In genomic region chr13:99980201-99981114, GRCh38 we compare ENCODE assay signal across 8 cellular contexts. TPM values are rescaled to one million over a fixed set of nuclear protein-coding genes. Genes with fewer than 3 reads are reported as not detected.
DNase-seq lines count a peak whose midpoint lies in the region; FAIRE-seq and TF ChIP-seq lines count a peak whose summit lies in the region.

No MANE protein-coding gene starts in this region.

- peak; percentile 88 for TF ChIP-seq POLR2A in H54 (IDR thresholded peaks at IDR 0.05; ENCODE audit: low read depth, low read length)
- TF ChIP-seq POLR2A in stomach (IDR thresholded peaks at IDR 0.05), result no peak

- WGBS in stomach, 5 donors, result 2 to 3% (median 2%) methylated on average over 39 to 103 of the region's 104 CpGs

- H3K4me3 ChIP-seq in stomach, result peak overlapping the region; percentile 43 to 63 (median 54)

- H3K27me3 Mint-ChIP-seq in activated CD4-positive, alpha-beta memory T cell treated with anti-CD3 and anti-CD28 coated beads for 36 hours, result peaks cover 65% of the 10 kb centered on the region

- CTCF ChIA-PET in activated CD4-positive, alpha-beta memory T cell treated with anti-CD3 and anti-CD28 coated beads for 36 hours (lab: Charles Lee), result interaction anchor here (1.2 kb wide), 1 partner anchor 534 kb away, joined by 4 read pairs; no protein-coding TSS in a partner anchor

- intact Hi-C loops in activated CD4-positive, alpha-beta memory T cell treated with anti-CD3 and anti-CD28 coated beads for 36 hours (cut with micrococcal nuclease), result loop anchor here (10.0 kb wide), 1 partner anchor 534 kb away; no protein-coding TSS in a partner anchor
- intact Hi-C loops in stomach (cut with DNase I; ENCODE audit: low total_unique reads), result no loop called here

- no peak overlapping the region for H3K4me3 Mint-ChIP-seq in activated CD4-positive, alpha-beta memory T cell treated with anti-CD3 and anti-CD28 coated beads for 36 hours

- no peak overlapping the region for H3K27ac ChIP-seq in stomach

- H3K36me3 ChIP-seq in stomach, result no peaks in the 10 kb centered on the region

- H3K9me3 ChIP-seq in stomach, result peaks cover 0 to 35% (median 15%) of the 10 kb centered on the region in 4 donors

- no peaks in the 10 kb centered on the region for H3K9me3 Mint-ChIP-seq in activated CD4-positive, alpha-beta memory T cell treated with anti-CD3 and anti-CD28 coated beads for 36 hours

- H3K4me1 ChIP-seq in stomach, result peaks cover 36 to 61% (median 53%) of the 10 kb centered on the region in 4 donors

- FAIRE-seq in H54 (lab: Jason Lieb, UNC), result peak; percentile 61

- TF ChIP-seq CTCF in stomach (IDR thresholded peaks at IDR 0.05), result no peak

- no peak overlapping the region for H3K27ac Mint-ChIP-seq in activated CD4-positive, alpha-beta memory T cell treated with anti-CD3 and anti-CD28 coated beads for 36 hours

- DNase-seq in COR-L47 (lab: John Stamatoyannopoulos, UW) (peak; percentile 92), H54 (ENCODE audit: insufficient read length, low spot score) (peak; percentile 96), NCI-H2107 treated with DMSO at 0.1 percent for 48 hours (lab: John Stamatoyannopoulos, UW; ENCODE audit: unreplicated experiment) (peak; percentile 77), mesenteric fat pad (ENCODE audit: low spot score) (peak; percentile 89), stomach (peak; percentile 69), AML-193 (lab: John Stamatoyannopoulos, UW) (no peak)
- DNase-seq in activated CD4-positive, alpha-beta memory T cell treated with anti-CD3 and anti-CD28 coated beads for 36 hours, result peak; percentile 66
- peak; percentile 43 for DNase-seq in effector CD4-positive, alpha-beta T cell

- no peak for TF ChIP-seq EP300 in stomach (IDR thresholded peaks at IDR 0.05)

- H3K27me3 ChIP-seq in stomach, result peaks cover 71 to 100% (median 99%) of the 10 kb centered on the region in 3 donors

- POLR2A ChIA-PET in activated CD4-positive, alpha-beta memory T cell treated with anti-CD3 and anti-CD28 coated beads for 36 hours (lab: Charles Lee), result no interaction called here

- H3K4me1 Mint-ChIP-seq in activated CD4-positive, alpha-beta memory T cell treated with anti-CD3 and anti-CD28 coated beads for 36 hours (ENCODE audit: low read depth), result peaks cover 18% of the 10 kb centered on the region

- H3K36me3 Mint-ChIP-seq in activated CD4-positive, alpha-beta memory T cell treated with anti-CD3 and anti-CD28 coated beads for 36 hours, result peaks cover 15% of the 10 kb centered on the region

RNA-seq across cellular contexts. Expression of gene ZIC2, which starts 1.1 kb away (rescaled TPM):
- total RNA-seq in activated CD4-positive, alpha-beta memory T cell treated with anti-CD3 and anti-CD28 coated beads for 36 hours, result not detected
- total RNA-seq in mesenteric fat pad, result not detected
- total RNA-seq in stomach, result not detected
- polyA plus RNA-seq in stomach, result not detected

RNA-seq across cellular contexts. Expression of gene ZIC5, which starts 8.9 kb away (rescaled TPM):
- not detected for total RNA-seq in activated CD4-positive, alpha-beta memory T cell treated with anti-CD3 and anti-CD28 coated beads for 36 hours
- total RNA-seq in mesenteric fat pad (not detected), stomach (not detected)
- not detected for polyA plus RNA-seq in stomach

Comparison
In these comparisons a context has a peak if more than half of its experiments do, and no peak if none do; other contexts are left out.
1. DNase-seq: peak in COR-L47 (single experiment), H54 (single experiment), NCI-H2107 treated with DMSO at 0.1 percent for 48 hours (single experiment), activated CD4-positive, alpha-beta memory T cell treated with anti-CD3 and anti-CD28 coated beads for 36 hours (single experiment), effector CD4-positive, alpha-beta T cell (single experiment), mesenteric fat pad (single experiment) and stomach (single experiment); none in AML-193 (0 of 2).